8 cellular contexts compared by ENCODE assay signal in the genomic region with DNA sequence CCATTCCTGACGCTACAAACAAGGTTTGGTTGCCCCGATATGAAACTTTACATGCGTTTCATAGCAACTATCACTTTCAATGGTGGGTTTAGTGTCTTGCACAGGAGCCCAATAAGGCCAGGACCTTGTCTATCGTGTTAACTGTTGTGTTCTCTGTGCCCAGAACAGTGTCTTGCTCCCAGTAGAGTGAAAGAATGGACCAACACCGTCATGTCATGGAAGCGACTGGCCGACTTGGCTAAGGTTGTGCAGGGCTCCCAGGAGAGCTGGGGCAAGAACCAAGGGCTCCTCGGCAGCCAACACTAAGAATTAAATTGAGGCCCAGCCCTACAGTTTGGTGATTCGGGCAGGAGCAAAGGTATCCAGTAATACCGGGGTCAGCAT. TPM values are rescaled to one million over a fixed set of nuclear protein-coding genes. Genes with fewer than 3 reads are reported as not detected.
DNase-seq lines count a peak whose midpoint lies in the region; ATAC-seq and TF ChIP-seq lines count a peak whose summit lies in the region.

No MANE protein-coding gene starts in this region.

- POLR2A ChIA-PET in HCT116 (lab: Charles Lee), result interaction anchor here (1.4 kb wide), 1 partner anchor 18 kb away, joined by 5 read pairs; no protein-coding TSS in a partner anchor
- POLR2A ChIA-PET in activated naive CD8-positive, alpha-beta T cell treated with anti-CD3 and anti-CD28 coated beads, Interleukin-2, amount 10 ng/mL, durations not matched to agents 7 days and 5 days (lab: Charles Lee), result no interaction called here

- H3K4me1 ChIP-seq in HCT116 (ENCODE audit: control insufficient read depth in 1 of 2, insufficient read depth in 2 of 2, low read length in 2 of 2) (peaks cover 9 to 25% of the 10 kb centered on the region in 2 experiments), smooth muscle cell (ENCODE audit: low read depth) (peaks cover 11% of the 10 kb centered on the region)

- H4K20me1 ChIP-seq in HCT116 (ENCODE audit: insufficient read depth) (no peaks in the 10 kb centered on the region), smooth muscle cell (ENCODE audit: low read depth) (no peaks in the 10 kb centered on the region)

- CTCF ChIA-PET in HCT116 (lab: Charles Lee), result interaction anchor here (1.4 to 3.6 kb wide), 2 partner anchors 38 to 138 kb away, joined by 4 to 10 read pairs; no protein-coding TSS in a partner anchor

- H3K4me3 ChIP-seq in HCT116 (replicated peaks in 1 of 2; ENCODE audit: low read depth in 1 of 2, low read length in 2 of 2), result peak overlapping the region; percentile 58 to 70
- H3K4me3 ChIP-seq in iPS-11a (ENCODE audit: low read depth, low read length), result peak overlapping the region; percentile 51
- H3K4me3 ChIP-seq in smooth muscle cell, result peak overlapping the region; percentile 64

- H3K4me1 Mint-ChIP-seq in activated naive CD8-positive, alpha-beta T cell treated with anti-CD3 and anti-CD28 coated beads, Interleukin-2, amount 10 ng/mL, durations not matched to agents 7 days and 5 days, result peaks cover 10% of the 10 kb centered on the region

- RAD21 ChIA-PET in HCT116 (lab: Charles Lee; ENCODE audit: low non-redundant PET in 1 of 2, low total read pairs in 2 of 2, uncharacterized antibody in 2 of 2, unreplicated experiment in 2 of 2), result no interaction called here

- intact Hi-C loops in HCT116 (cut with micrococcal nuclease), result no loop called here

- no peak for DNase-seq in HCT116 (ENCODE audit: low read depth, low spot score)
- DNase-seq in activated naive CD8-positive, alpha-beta T cell treated with anti-CD3 and anti-CD28 coated beads, Interleukin-2, amount 10 ng/mL, durations not matched to agents 7 days and 5 days, result no peak
- DNase-seq in smooth muscle cell (lab: John Stamatoyannopoulos, UW; ENCODE audit: unreplicated experiment), result no peak
- DNase-seq in NCI-H748 (lab: John Stamatoyannopoulos, UW; ENCODE audit: unreplicated experiment), result no peak
- DNase-seq in NCI-H146 treated with DMSO at 0.1 percent for 48 hours (lab: John Stamatoyannopoulos, UW; ENCODE audit: unreplicated experiment), result no peak
- no peak for DNase-seq in activated CD8-positive, alpha-beta memory T cell treated with anti-CD3 and anti-CD28 coated beads, Interleukin-2, amount 50 U/mL, for 4 hours

- peaks cover 3% of the 10 kb centered on the region for H3K36me3 Mint-ChIP-seq in activated naive CD8-positive, alpha-beta T cell treated with anti-CD3 and anti-CD28 coated beads, Interleukin-2, amount 10 ng/mL, durations not matched to agents 7 days and 5 days

- no peaks in the 10 kb centered on the region for H3K9me2 ChIP-seq in HCT116 (ENCODE audit: insufficient read depth)

- WGBS in smooth muscle cell (ENCODE audit: low lambda C conversion rate), result 60% methylated on average over 10 of the region's 10 CpGs

- H3K9ac ChIP-seq in HCT116 (ENCODE audit: low read length), result peak overlapping the region; percentile 69
- peak overlapping the region; percentile 33 for H3K9ac ChIP-seq in smooth muscle cell (ENCODE audit: low read depth)

- peak overlapping the region; percentile 30 for H3K27ac Mint-ChIP-seq in activated naive CD8-positive, alpha-beta T cell treated with anti-CD3 and anti-CD28 coated beads, Interleukin-2, amount 10 ng/mL, durations not matched to agents 7 days and 5 days

- ATAC-seq in HCT116, result peak; percentile 59
- ATAC-seq in activated naive CD8-positive, alpha-beta T cell treated with anti-CD3 and anti-CD28 coated beads, Interleukin-2, amount 10 ng/mL, durations not matched to agents 7 days and 5 days (ENCODE audit: low read depth), result peak; percentile 6
- ATAC-seq in HG03354 (IDR thresholded peaks at IDR 0.05; ENCODE audit: poor library complexity, severe bottlenecking, unreplicated experiment), result no peak

- H3K27ac ChIP-seq in HCT116 (ENCODE audit: low read depth, low read length), result peak overlapping the region; percentile 74
- no peak overlapping the region for H3K27ac ChIP-seq in smooth muscle cell (ENCODE audit: low read depth)

- peak overlapping the region; percentile 92 for H2AFZ ChIP-seq in HCT116 (ENCODE audit: low read depth, low read length, poor library complexity, severe bottlenecking)
- H2AFZ ChIP-seq in smooth muscle cell (ENCODE audit: low read depth), result peak overlapping the region; percentile 90

- H3K9me3 Mint-ChIP-seq in activated naive CD8-positive, alpha-beta T cell treated with anti-CD3 and anti-CD28 coated beads, Interleukin-2, amount 10 ng/mL, durations not matched to agents 7 days and 5 days, result no peaks in the 10 kb centered on the region

- H3K36me3 ChIP-seq in HCT116 (ENCODE audit: control insufficient read depth in 1 of 2, insufficient read depth in 2 of 2, low read length in 2 of 2) (no peaks in the 10 kb centered on the region), smooth muscle cell (ENCODE audit: low read depth) (no peaks in the 10 kb centered on the region)

- peak overlapping the region; percentile 88 for H3K4me2 ChIP-seq in HCT116 (ENCODE audit: low read length)
- H3K4me2 ChIP-seq in smooth muscle cell, result peak overlapping the region; percentile 95

- H3K4me3 Mint-ChIP-seq in activated naive CD8-positive, alpha-beta T cell treated with anti-CD3 and anti-CD28 coated beads, Interleukin-2, amount 10 ng/mL, durations not matched to agents 7 days and 5 days, result peak overlapping the region; percentile 79

- no peaks in the 10 kb centered on the region for H3K9me3 ChIP-seq in HCT116 (ENCODE audit: control insufficient read depth in 1 of 2, insufficient read depth in 1 of 2, low read depth in 1 of 2, low read length in 2 of 2)
- H3K9me3 ChIP-seq in smooth muscle cell (replicated peaks; ENCODE audit: low read depth), result no peaks in the 10 kb centered on the region

- peaks cover 14% of the 10 kb centered on the region for H3K27me3 Mint-ChIP-seq in activated naive CD8-positive, alpha-beta T cell treated with anti-CD3 and anti-CD28 coated beads, Interleukin-2, amount 10 ng/mL, durations not matched to agents 7 days and 5 days

- no peak for TF ChIP-seq CTCF in HCT116 (IDR thresholded peaks at IDR 0.05 in 2 of 3, conservative IDR thresholded peaks at IDR 0.05 in 1 of 3; ENCODE audit: borderline replicate concordance in 1 of 3, insufficient read depth in 1 of 3, low read depth in 2 of 3, low read length in 2 of 3)
- TF ChIP-seq CTCF in smooth muscle cell (IDR thresholded peaks at IDR 0.05; ENCODE audit: borderline replicate concordance, insufficient read depth, poor library complexity, severe bottlenecking), result no peak

- no peak for TF ChIP-seq POLR2A in HCT116 (IDR thresholded peaks at IDR 0.05; ENCODE audit: borderline replicate concordance, extremely low read depth, insufficient read depth, insufficient read length)

- H3K79me2 ChIP-seq in HCT116 (ENCODE audit: insufficient read depth, low read length) (no peaks in the 10 kb centered on the region), smooth muscle cell (ENCODE audit: low read depth) (no peaks in the 10 kb centered on the region)

- no peaks in the 10 kb centered on the region for H3F3A ChIP-seq in smooth muscle cell (ENCODE audit: low read depth)

- H3K27me3 ChIP-seq in HCT116 (ENCODE audit: insufficient read depth, low read length) (no peaks in the 10 kb centered on the region), smooth muscle cell (ENCODE audit: low read depth) (peaks cover 14% of the 10 kb centered on the region)

- no peak for TF ChIP-seq RAD21 in HCT116 (IDR thresholded peaks at IDR 0.05; ENCODE audit: low read depth)

- BruUV-seq in HCT116 (replicated peaks; lab: Mats Ljungman, UMichigan), result TSS peak; percentile 64

TF ChIP-seq in HCT116, 20 proteins besides CTCF, POLR2A, EP300 and RAD21:
- TF ChIP-seq ELF1 (IDR thresholded peaks at IDR 0.05; ENCODE audit: borderline replicate concordance, low read depth) (no peak), YY1 (IDR thresholded peaks at IDR 0.05; ENCODE audit: extremely low read depth, insufficient replicate concordance, low read depth, low read length) (no peak), SRF (IDR thresholded peaks at IDR 0.05; ENCODE audit: low read depth) (no peak), POLR2AphosphoS5 (IDR thresholded peaks at IDR 0.05; ENCODE audit: low read depth, low read length) (no peak)
- TF ChIP-seq, protein P1, sequence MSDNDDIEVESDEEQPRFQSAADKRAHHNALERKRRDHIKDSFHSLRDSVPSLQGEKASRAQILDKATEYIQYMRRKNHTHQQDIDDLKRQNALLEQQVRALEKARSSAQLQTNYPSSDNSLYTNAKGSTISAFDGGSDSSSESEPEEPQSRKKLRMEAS (IDR thresholded peaks at IDR 0.05), result no peak
- TF ChIP-seq, protein P2, sequence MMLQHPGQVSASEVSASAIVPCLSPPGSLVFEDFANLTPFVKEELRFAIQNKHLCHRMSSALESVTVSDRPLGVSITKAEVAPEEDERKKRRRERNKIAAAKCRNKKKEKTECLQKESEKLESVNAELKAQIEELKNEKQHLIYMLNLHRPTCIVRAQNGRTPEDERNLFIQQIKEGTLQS (IDR thresholded peaks at IDR 0.05), result no peak

RNA-seq across cellular contexts. Expression of a gene that starts 0.5 kb away (rescaled TPM):
- total RNA-seq in HCT116 (2021; ENCODE audit: unreplicated experiment) (7.0 TPM), smooth muscle cell (1.4 and 2.3 TPM in 2 replicates)
- polyA plus RNA-seq in HCT116 (2012), result 3.1 and 3.8 TPM in 2 replicates
- total RNA-seq in activated naive CD8-positive, alpha-beta T cell treated with anti-CD3 and anti-CD28 coated beads, Interleukin-2, amount 10 ng/mL, durations not matched to agents 7 days and 5 days, result under 1 TPM; 0.82 to 0.83 TPM
- polyA plus RNA-seq in smooth muscle cell, result 0.70 and 2.0 TPM in 2 replicates

RNA-seq across cellular contexts. Expression of a gene that starts 29.6 kb away (rescaled TPM):
- total RNA-seq in HCT116 (2021; ENCODE audit: unreplicated experiment) (263 TPM), smooth muscle cell (294 and 354 TPM in 2 replicates)
- 141 and 181 TPM in 2 replicates for polyA plus RNA-seq in HCT116 (2012)
- total RNA-seq in activated naive CD8-positive, alpha-beta T cell treated with anti-CD3 and anti-CD28 coated beads, Interleukin-2, amount 10 ng/mL, durations not matched to agents 7 days and 5 days, result 100 to 1,000 TPM; 176 to 191 TPM
- 129 and 151 TPM in 2 replicates for polyA plus RNA-seq in smooth muscle cell
